ENCODE assay signal across 20 cellular contexts in the genomic region with DNA sequence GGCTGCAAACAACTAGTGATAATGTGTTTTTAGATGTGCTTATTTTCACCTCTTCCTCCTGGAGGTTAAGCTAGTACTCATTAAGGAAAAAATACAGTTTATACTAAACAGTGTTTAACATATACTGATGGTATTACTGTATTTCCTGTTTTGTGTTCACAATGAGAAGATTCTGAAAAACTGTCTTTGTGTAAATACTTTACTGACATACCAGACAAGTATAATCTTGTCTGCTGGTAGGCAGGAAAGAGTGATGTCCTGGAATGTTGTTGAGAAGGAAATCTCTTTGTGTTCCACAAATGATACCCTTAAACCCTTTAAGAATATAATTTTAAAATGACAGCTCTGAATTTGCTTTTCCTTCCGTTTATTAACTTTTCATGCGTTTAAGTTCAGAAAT.
A peak's percentile ranks its signal among the peaks of the same experiment; 100 is the strongest.
DNase-seq lines count a peak whose midpoint lies in the region; ATAC-seq and TF ChIP-seq lines count a peak whose summit lies in the region.
"Had no signal": no experiment of that assay in that cellular context is flagged by ENCODE, and none has a peak within 500 bp of the region (broad histone marks: within the 10 kb centered on the region; RNA-seq: fewer than 3 reads in every experiment).

No MANE protein-coding gene starts in this region.

- H3K27me3 Mint-ChIP-seq in endothelial cell (ENCODE audit: unreplicated experiment): no peaks in the 10 kb centered on the region
- H3K27me3 Mint-ChIP-seq: CD4-positive, alpha-beta T cell; stimulated activated naive CD8-positive, alpha-beta T cell treated with anti-CD3 and anti-CD28 coated beads, Interleukin-15, amount 100 ng/mL, for 72 hours; T-helper 17 cell had no signal

- no peak for ATAC-seq in GM21526 (IDR thresholded peaks at IDR 0.05; ENCODE audit: low FRiP score, unreplicated experiment)
- ATAC-seq: activated CD4-positive, CD25-positive, alpha-beta regulatory T cell treated with anti-CD3 and anti-CD28 coated beads, Interleukin-2, amount 50 U/mL, for 24 hours; lower lobe of right lung; Right ventricle myocardium inferior; stimulated activated naive CD8-positive, alpha-beta T cell treated with anti-CD3 and anti-CD28 coated beads, Interleukin-15, amount 100 ng/mL, for 72 hours; T-helper 17 cell had no signal

- no peaks in the 10 kb centered on the region for H3K27me3 ChIP-seq in ACC112 (ENCODE audit: insufficient read depth, low read length)
- H3K27me3 ChIP-seq in SJCRH30: no peaks in the 10 kb centered on the region
- H3K27me3 ChIP-seq: gastrocnemius medialis, neutrophil had no signal

- peak overlapping the region; percentile 98 for H3K27ac Mint-ChIP-seq in endothelial cell (ENCODE audit: unreplicated experiment)
- H3K27ac Mint-ChIP-seq: activated T-helper 2 cell treated with anti-CD3 and anti-CD28 coated beads, Interferon-gamma antibody, Interleukin-2, Interleukin-4, amounts not matched to agents 10 μg/mL and 5 μg/mL and 100 μg/mL, durations not matched to agents 14 hours and 24 hours and 36 hours; CD4-positive, alpha-beta T cell; stimulated activated naive CD8-positive, alpha-beta T cell treated with anti-CD3 and anti-CD28 coated beads, Interleukin-15, amount 100 ng/mL, for 72 hours; T-helper 17 cell had no signal

- no peak overlapping the region for H3K4me3 Mint-ChIP-seq in endothelial cell (ENCODE audit: unreplicated experiment)
- H3K4me3 Mint-ChIP-seq: CD4-positive, alpha-beta T cell; stimulated activated naive CD8-positive, alpha-beta T cell treated with anti-CD3 and anti-CD28 coated beads, Interleukin-15, amount 100 ng/mL, for 72 hours; T-helper 17 cell had no signal

- no peaks in the 10 kb centered on the region for H3K9me3 Mint-ChIP-seq in endothelial cell (ENCODE audit: unreplicated experiment)
- H3K9me3 Mint-ChIP-seq: activated T-helper 2 cell treated with anti-CD3 and anti-CD28 coated beads, Interferon-gamma antibody, Interleukin-2, Interleukin-4, amounts not matched to agents 10 μg/mL and 5 μg/mL and 100 μg/mL, durations not matched to agents 14 hours and 24 hours and 36 hours; CD4-positive, alpha-beta T cell; stimulated activated naive CD8-positive, alpha-beta T cell treated with anti-CD3 and anti-CD28 coated beads, Interleukin-15, amount 100 ng/mL, for 72 hours had no signal

- no peak overlapping the region for H2AFZ ChIP-seq in ACC112 (ENCODE audit: low read length, unreplicated experiment)

- H3K36me3 ChIP-seq in ACC112 (ENCODE audit: insufficient read depth, low read length) (no peaks in the 10 kb centered on the region), SJCRH30 (peaks cover 4% of the 10 kb centered on the region), mesodermal cell (ENCODE audit: control insufficient read depth, insufficient read depth, low read length) (no peaks in the 10 kb centered on the region)
- H3K36me3 ChIP-seq: gastrocnemius medialis, lower lobe of right lung, neutrophil had no signal

- H3K9me3 ChIP-seq in SJCRH30 (replicated peaks) (no peaks in the 10 kb centered on the region), mesodermal cell (ENCODE audit: control insufficient read depth, low read length) (no peaks in the 10 kb centered on the region)
- H3K9me3 ChIP-seq: gastrocnemius medialis, lower lobe of right lung, neutrophil had no signal

- peaks cover 24% of the 10 kb centered on the region for H3K4me1 Mint-ChIP-seq in endothelial cell (ENCODE audit: unreplicated experiment)
- H3K4me1 Mint-ChIP-seq: stimulated activated naive CD8-positive, alpha-beta T cell treated with anti-CD3 and anti-CD28 coated beads, Interleukin-15, amount 100 ng/mL, for 72 hours; T-helper 17 cell had no signal

- H3K4me1 ChIP-seq in ACC112 (ENCODE audit: control insufficient read depth, insufficient read depth, low read length, unreplicated experiment) (peaks cover 7% of the 10 kb centered on the region), SJCRH30 (peaks cover 11% of the 10 kb centered on the region), mesodermal cell (ENCODE audit: control insufficient read depth, insufficient read depth, low read length, poor library complexity, severe bottlenecking) (peaks cover 6% of the 10 kb centered on the region)
- H3K4me1 ChIP-seq: gastrocnemius medialis had no signal

- no peak for TF ChIP-seq CTCF in endothelial cell (IDR thresholded peaks at IDR 0.05; ENCODE audit: unreplicated experiment)

- 92% methylated on average over 2 of the region's 2 CpGs; no CpG with 5 or more reads in 1 of the 2 experiments for WGBS in mesodermal cell (ENCODE audit: insufficient coverage in 2 of 2), 2 experiments

- H3K27ac ChIP-seq in ACC112 (ENCODE audit: low read depth, low read length) (peak overlapping the region; percentile 10; the same call in 1 of the 2 replicates), SJCRH30 (peak overlapping the region; percentile 13; the same call in 1 of the 2 replicates), mesodermal cell (ENCODE audit: low read depth, low read length, severe bottlenecking) (peak overlapping the region; percentile 41)
- H3K27ac ChIP-seq: gastrocnemius medialis, lower lobe of right lung, neutrophil had no signal

- H3K4me3 ChIP-seq in ACC112 (ENCODE audit: low read depth, low read length) (no peak overlapping the region), SJCRH30 (no peak overlapping the region), mesodermal cell (ENCODE audit: extremely low read depth, insufficient read depth, low read length, poor library complexity, severe bottlenecking) (no peak overlapping the region)
- H3K4me3 ChIP-seq: gastrocnemius medialis, lower lobe of right lung had no signal

- DNase-seq in SJCRH30 (peak in 1 of 2 experiments; percentile 26), endothelial cell (ENCODE audit: low spot score) (no peak), NCI-H2227 (lab: John Stamatoyannopoulos, UW; ENCODE audit: unreplicated experiment) (no peak), NCI-H1930 (lab: John Stamatoyannopoulos, UW) (no peak), OCI-M1 (lab: John Stamatoyannopoulos, UW) (no peak)
- DNase-seq: CD4-positive, alpha-beta T cell; DMS79; gastrocnemius medialis; lower lobe of right lung; NCI-H1436 treated with DMSO at 0.1 percent for 48 hours; NCI-H446; stimulated activated naive CD8-positive, alpha-beta T cell treated with anti-CD3 and anti-CD28 coated beads, Interleukin-15, amount 100 ng/mL, for 72 hours; T-helper 17 cell had no signal

- H3K79me2 ChIP-seq in ACC112 (ENCODE audit: control insufficient read depth, insufficient read depth, low read length, unreplicated experiment): no peaks in the 10 kb centered on the region

- no peaks in the 10 kb centered on the region for H3K36me3 Mint-ChIP-seq in endothelial cell (ENCODE audit: low read depth, unreplicated experiment)
